In genomic region chr1:10495942-10496341, GRCh38 we compare ENCODE assay signal across 10 cellular contexts. TPM values are rescaled to one million over a fixed set of nuclear protein-coding genes. Genes with fewer than 3 reads are reported as not detected.
A peak's percentile ranks its signal among the peaks of the same experiment; 100 is the strongest.
DNase-seq lines count a peak whose midpoint lies in the region; ATAC-seq lines count a peak whose summit lies in the region.
"Had no signal": no experiment of that assay in that cellular context is flagged by ENCODE, and none has a peak within 500 bp of the region (broad histone marks: within the 10 kb centered on the region; RNA-seq: fewer than 3 reads in every experiment).

No MANE protein-coding gene starts in this region.

- no peaks in the 10 kb centered on the region for H3K9me3 Mint-ChIP-seq in stimulated activated memory B cell treated with anti-CD40 and anti-IgM and Interleukin-4, amounts not matched to agents 10 μg/mL and 1 μg/mL and 100 μg/mL, for 72 hours

- H3K36me3 Mint-ChIP-seq in stimulated activated memory B cell treated with anti-CD40 and anti-IgM and Interleukin-4, amounts not matched to agents 10 μg/mL and 1 μg/mL and 100 μg/mL, for 72 hours = peaks cover 5% of the 10 kb centered on the region

- H3K27me3 Mint-ChIP-seq in stimulated activated memory B cell treated with anti-CD40 and anti-IgM and Interleukin-4, amounts not matched to agents 10 μg/mL and 1 μg/mL and 100 μg/mL, for 72 hours = no peaks in the 10 kb centered on the region

- peak overlapping the region; percentile 80 for H3K4me3 Mint-ChIP-seq in stimulated activated memory B cell treated with anti-CD40 and anti-IgM and Interleukin-4, amounts not matched to agents 10 μg/mL and 1 μg/mL and 100 μg/mL, for 72 hours

- H3K4me1 Mint-ChIP-seq in stimulated activated memory B cell treated with anti-CD40 and anti-IgM and Interleukin-4, amounts not matched to agents 10 μg/mL and 1 μg/mL and 100 μg/mL, for 72 hours = peaks cover 43% of the 10 kb centered on the region

- H3K27ac Mint-ChIP-seq in stimulated activated memory B cell treated with anti-CD40 and anti-IgM and Interleukin-4, amounts not matched to agents 10 μg/mL and 1 μg/mL and 100 μg/mL, for 72 hours = peak overlapping the region; percentile 81

- DNase-seq in activated T-cell treated with anti-CD3 and anti-CD28 coated beads for 1 hour (ENCODE audit: low read depth) = peak; percentile 18
- DNase-seq in activated T-cell treated with anti-CD3 and anti-CD28 coated beads for 4 hours = no peak
- DNase-seq in activated CD4-positive, alpha-beta T cell treated with anti-CD3 and anti-CD28 coated beads for 48 hours = peak; percentile 19
- no peak for DNase-seq in NCI-H345 (lab: John Stamatoyannopoulos, UW)
- DNase-seq: brain microvascular endothelial cell, KG1 had no signal

- ATAC-seq in esophagus mucosa = peak; percentile 94
- ATAC-seq in stimulated activated memory B cell treated with anti-CD40 and anti-IgM and Interleukin-4, amounts not matched to agents 10 μg/mL and 1 μg/mL and 100 μg/mL, for 72 hours = no peak
- no peak for ATAC-seq in GM18861 (IDR thresholded peaks at IDR 0.05; ENCODE audit: unreplicated experiment)
- ATAC-seq in GM18519 (IDR thresholded peaks at IDR 0.05; ENCODE audit: low FRiP score, unreplicated experiment) = no peak

RNA-seq across cellular contexts. Expression of gene PEX14, which starts 21.2 kb away (rescaled TPM):
- total RNA-seq in esophagus mucosa = 16.2 TPM

RNA-seq across cellular contexts. Expression of gene DFFA, which starts 23.6 kb away (rescaled TPM):
- 31.6 TPM for total RNA-seq in esophagus mucosa

RNA-seq across cellular contexts. Expression of gene CORT, which starts 46.1 kb away (rescaled TPM):
- total RNA-seq in esophagus mucosa = 0.28 TPM

Comparison
In these comparisons a context has a peak if more than half of its experiments do, and no peak if none do; other contexts are left out.
1. DNase-seq: peak in activated T-cell treated with anti-CD3 and anti-CD28 coated beads for 1 hour (single experiment) and activated CD4-positive, alpha-beta T cell treated with anti-CD3 and anti-CD28 coated beads for 48 hours (single experiment); none in activated T-cell treated with anti-CD3 and anti-CD28 coated beads for 4 hours (single experiment) and NCI-H345 (single experiment).